In genomic region chr3:44986330-44986729, GRCh38 we compare ENCODE assay signal across 3 cellular contexts. TPM values are rescaled to one million over a fixed set of nuclear protein-coding genes. Genes with fewer than 3 reads are reported as not detected.
"Had no signal": no experiment of that assay in that cellular context is flagged by ENCODE, and none has a peak within 500 bp of the region (broad histone marks: within the 10 kb centered on the region; RNA-seq: fewer than 3 reads in every experiment).

No MANE protein-coding gene starts in this region.

RNA-seq across cellular contexts. Expression of gene CLEC3B, which starts 39.8 kb away (rescaled TPM):
- total RNA-seq: PC-9, SJCRH30, SK-MEL-5 had no signal
